8 cellular contexts compared by ENCODE assay signal in genomic region chr6:89144358-89145041, GRCh38.
DNase-seq lines count a peak whose midpoint lies in the region; ATAC-seq, FAIRE-seq and TF ChIP-seq lines count a peak whose summit lies in the region.

No MANE protein-coding gene starts in this region.

- in situ Hi-C loops in HAP-1 (cut with MboI; ENCODE audit: low sequenced_read_pairs), result no loop called here

- H3K9me3 ChIP-seq in HAP-1, result no peaks in the 10 kb centered on the region

- no peak for FAIRE-seq in HTR-8/SVneo (lab: Jason Lieb, UNC)

- ATAC-seq in GM18508 (IDR thresholded peaks at IDR 0.05; ENCODE audit: insufficient read depth, unreplicated experiment), result peak; percentile 37
- ATAC-seq in GM21515 (IDR thresholded peaks at IDR 0.05; ENCODE audit: unreplicated experiment), result no peak
- no peak for ATAC-seq in HG03521 (IDR thresholded peaks at IDR 0.05; ENCODE audit: unreplicated experiment)

- peaks cover 5% of the 10 kb centered on the region for H3K27me3 Mint-ChIP-seq in nephron (ENCODE audit: low read depth)

- H3K9me3 Mint-ChIP-seq in nephron, result no peaks in the 10 kb centered on the region

- H3K4me1 Mint-ChIP-seq in nephron, result peaks cover 45% of the 10 kb centered on the region

- H3K4me3 ChIP-seq in HAP-1, result no peak overlapping the region

- H3K4me3 Mint-ChIP-seq in nephron, result peak overlapping the region; percentile 73 to 87 (median 77)

- no peaks in the 10 kb centered on the region for H3K27me3 ChIP-seq in HAP-1 (ENCODE audit: low read depth)

- no peak for TF ChIP-seq CTCF in nephron (IDR thresholded peaks at IDR 0.05; ENCODE audit: unreplicated experiment in 3 of 3)

- peaks cover 28% of the 10 kb centered on the region for H3K4me1 ChIP-seq in HAP-1

- H3K27ac Mint-ChIP-seq in nephron, result peak overlapping the region; percentile 70 to 90 (median 81)

- peaks cover 16% of the 10 kb centered on the region for H3K36me3 Mint-ChIP-seq in nephron (ENCODE audit: low read depth)

- no peaks in the 10 kb centered on the region; the same call in 1 of the 2 replicates for H3K36me3 ChIP-seq in HAP-1 (replicated peaks)

- DNase-seq in HAP-1 (ENCODE audit: low spot score in 2 of 2), result peak; percentile 52 to 81
- DNase-seq in NCI-H2081 treated with DMSO at 0.1 percent for 48 hours (lab: John Stamatoyannopoulos, UW), result peak; percentile 83
- no peak for DNase-seq in activated CD4-positive, CD25-positive, alpha-beta regulatory T cell (lab: John Stamatoyannopoulos, UW)
- no peak for DNase-seq in HTR-8/SVneo (ENCODE audit: insufficient read length, low spot score)

Comparison
In these comparisons a context has a peak if more than half of its experiments do, and no peak if none do; other contexts are left out.
1. DNase-seq: peak in HAP-1 (2 of 2) and NCI-H2081 treated with DMSO at 0.1 percent for 48 hours (single experiment); none in activated CD4-positive, CD25-positive, alpha-beta regulatory T cell (0 of 4) and HTR-8/SVneo (single experiment).